16 cellular contexts compared by ENCODE assay signal in genomic region chr22:41206719-41207118, GRCh38. TPM values are rescaled to one million over a fixed set of nuclear protein-coding genes. Genes with fewer than 3 reads are reported as not detected.
DNase-seq lines count a peak whose midpoint lies in the region; ATAC-seq and TF ChIP-seq lines count a peak whose summit lies in the region.
"Had no signal": no experiment of that assay in that cellular context is flagged by ENCODE, and none has a peak within 500 bp of the region (broad histone marks: within the 10 kb centered on the region; RNA-seq: fewer than 3 reads in every experiment).

No MANE protein-coding gene starts in this region.

- peaks cover 11% of the 10 kb centered on the region for H3K36me3 Mint-ChIP-seq in T-helper 1 cell treated with Interleukin-12 subunit alpha and Interleukin-12 subunit beta and Interleukin-4 antibody, amounts not matched to agents 30 μg/mL and 1 μg/mL, for 36 hours (ENCODE audit: low read depth)
- H3K36me3 Mint-ChIP-seq in GM23338 (ENCODE audit: low read depth) = peaks cover 13% of the 10 kb centered on the region
- H3K36me3 Mint-ChIP-seq in activated T-helper 17 cell treated with anti-CD3 and anti-CD28 coated beads, Interleukin-2, amount 50 U/mL, for 72 hours (ENCODE audit: low read depth) = peaks cover 41% of the 10 kb centered on the region
- peaks cover 6% of the 10 kb centered on the region for H3K36me3 Mint-ChIP-seq in natural killer cell treated with Interleukin-12 subunit alpha and Interleukin-12 subunit beta and Interleukin-15 and Interleukin-18, amount 100 ng/mL, for 72 hours

- H3K36me3 ChIP-seq in GM23338 (ENCODE audit: insufficient read depth) (peaks cover 4% of the 10 kb centered on the region; the same call in 1 of the 2 replicates), suprapubic skin (peaks cover 19% of the 10 kb centered on the region), brain microvascular endothelial cell (replicated peaks) (peaks cover 13% of the 10 kb centered on the region)

- DNase-seq in T-helper 1 cell (no peak), GM23338 (ENCODE audit: low spot score) (no peak), retina (no peak), suprapubic skin (ENCODE audit: low spot score in 2 of 2) (no peak), brain microvascular endothelial cell (no peak)
- no peak for DNase-seq in natural killer cell treated with Interleukin-12 subunit alpha and Interleukin-12 subunit beta and Interleukin-15 and Interleukin-18, amount 100 ng/mL, for 72 hours (ENCODE audit: low spot score)
- DNase-seq: left colon, NCI-H1105 treated with DMSO at 0.1 percent for 48 hours, NCI-H226 had no signal

- H3K4me2 ChIP-seq in GM23338 = no peak overlapping the region

- H3K9me3 Mint-ChIP-seq in T-helper 1 cell treated with Interleukin-12 subunit alpha and Interleukin-12 subunit beta and Interleukin-4 antibody, amounts not matched to agents 30 μg/mL and 1 μg/mL, for 36 hours = no peaks in the 10 kb centered on the region
- no peaks in the 10 kb centered on the region for H3K9me3 Mint-ChIP-seq in GM23338
- H3K9me3 Mint-ChIP-seq in activated T-helper 17 cell treated with anti-CD3 and anti-CD28 coated beads, Interleukin-2, amount 50 U/mL, for 72 hours = no peaks in the 10 kb centered on the region
- no peaks in the 10 kb centered on the region for H3K9me3 Mint-ChIP-seq in natural killer cell treated with Interleukin-12 subunit alpha and Interleukin-12 subunit beta and Interleukin-15 and Interleukin-18, amount 100 ng/mL, for 72 hours

- no peak for TF ChIP-seq POLR2A in suprapubic skin (IDR thresholded peaks at IDR 0.05)

- 92% methylated on average over 9 of the region's 9 CpGs for WGBS in suprapubic skin

- H3K27ac ChIP-seq in GM23338 (ENCODE audit: low read depth) (no peak overlapping the region), suprapubic skin (no peak overlapping the region), brain microvascular endothelial cell (no peak overlapping the region)
- H3K27ac ChIP-seq: 22Rv1, ascending aorta, SJSA1 had no signal

- no peaks in the 10 kb centered on the region; the same call in 1 of the 2 replicates for H4K20me1 ChIP-seq in GM23338 (replicated peaks; ENCODE audit: insufficient read depth)

- peaks cover 26% of the 10 kb centered on the region for H3K4me1 Mint-ChIP-seq in T-helper 1 cell treated with Interleukin-12 subunit alpha and Interleukin-12 subunit beta and Interleukin-4 antibody, amounts not matched to agents 30 μg/mL and 1 μg/mL, for 36 hours (ENCODE audit: low read depth)
- H3K4me1 Mint-ChIP-seq in GM23338 = peaks cover 3% of the 10 kb centered on the region
- peaks cover 6% of the 10 kb centered on the region for H3K4me1 Mint-ChIP-seq in activated T-helper 17 cell treated with anti-CD3 and anti-CD28 coated beads, Interleukin-2, amount 50 U/mL, for 72 hours
- H3K4me1 Mint-ChIP-seq in natural killer cell treated with Interleukin-12 subunit alpha and Interleukin-12 subunit beta and Interleukin-15 and Interleukin-18, amount 100 ng/mL, for 72 hours (ENCODE audit: low read depth in 2 of 2) = peaks cover 16 to 17% of the 10 kb centered on the region in 2 donors

- peak overlapping the region; percentile 53 for H3K4me3 Mint-ChIP-seq in T-helper 1 cell treated with Interleukin-12 subunit alpha and Interleukin-12 subunit beta and Interleukin-4 antibody, amounts not matched to agents 30 μg/mL and 1 μg/mL, for 36 hours
- peak overlapping the region; percentile 57 for H3K4me3 Mint-ChIP-seq in GM23338
- peak overlapping the region; percentile 90 for H3K4me3 Mint-ChIP-seq in activated T-helper 17 cell treated with anti-CD3 and anti-CD28 coated beads, Interleukin-2, amount 50 U/mL, for 72 hours
- H3K4me3 Mint-ChIP-seq in natural killer cell treated with Interleukin-12 subunit alpha and Interleukin-12 subunit beta and Interleukin-15 and Interleukin-18, amount 100 ng/mL, for 72 hours = peak overlapping the region; percentile 55

- ATAC-seq in GM23338 = no peak
- no peak for ATAC-seq in activated T-helper 17 cell treated with anti-CD3 and anti-CD28 coated beads, Interleukin-2, amount 50 U/mL, for 72 hours (replicated peaks)
- no peak for ATAC-seq in natural killer cell treated with Interleukin-12 subunit alpha and Interleukin-12 subunit beta and Interleukin-15 and Interleukin-18, amount 100 ng/mL, for 72 hours
- ATAC-seq: left colon had no signal

- H3K27me3 ChIP-seq in GM23338 (ENCODE audit: insufficient read depth) (no peaks in the 10 kb centered on the region; the same call in 1 of the 2 replicates), suprapubic skin (no peaks in the 10 kb centered on the region), brain microvascular endothelial cell (replicated peaks) (no peaks in the 10 kb centered on the region)
- H3K27me3 ChIP-seq: ascending aorta, SJSA1, upper lobe of left lung had no signal

- no peak overlapping the region for H2AFZ ChIP-seq in GM23338

- H3K4me3 ChIP-seq in GM23338 = no peak overlapping the region
- H3K4me3 ChIP-seq in suprapubic skin = no peak overlapping the region
- no peak overlapping the region for H3K4me3 ChIP-seq in brain microvascular endothelial cell (ENCODE audit: low read depth, low read length)

- 0 out of 2 replicates have a peak, but pooled peaks cover 3% of the 10 kb centered on the region for H3F3A ChIP-seq in GM23338 (replicated peaks; ENCODE audit: low read depth)

- no peaks in the 10 kb centered on the region for H3K9me2 ChIP-seq in GM23338 (ENCODE audit: insufficient read depth)

- in situ Hi-C loops in brain microvascular endothelial cell (cut with HindIII; ENCODE audit: low pct_ligation_motif_present, low sequenced_read_pairs) = no loop called here

- TF ChIP-seq CTCF in GM23338 (conservative IDR thresholded peaks at IDR 0.05; ENCODE audit: low read depth in 2 of 2) (no peak), suprapubic skin (IDR thresholded peaks at IDR 0.05) (no peak), brain microvascular endothelial cell (IDR thresholded peaks at IDR 0.05; ENCODE audit: low read depth, low read length, missing control alignments) (no peak)

- H3K27ac Mint-ChIP-seq in T-helper 1 cell treated with Interleukin-12 subunit alpha and Interleukin-12 subunit beta and Interleukin-4 antibody, amounts not matched to agents 30 μg/mL and 1 μg/mL, for 36 hours = no peak overlapping the region
- no peak overlapping the region for H3K27ac Mint-ChIP-seq in GM23338
- H3K27ac Mint-ChIP-seq in activated T-helper 17 cell treated with anti-CD3 and anti-CD28 coated beads, Interleukin-2, amount 50 U/mL, for 72 hours = no peak overlapping the region
- H3K27ac Mint-ChIP-seq in natural killer cell treated with Interleukin-12 subunit alpha and Interleukin-12 subunit beta and Interleukin-15 and Interleukin-18, amount 100 ng/mL, for 72 hours = no peak overlapping the region

- H3K9me3 ChIP-seq in suprapubic skin = no peaks in the 10 kb centered on the region
- H3K9me3 ChIP-seq: ascending aorta, SJSA1, upper lobe of left lung had no signal

- peaks cover 8% of the 10 kb centered on the region for H3K27me3 Mint-ChIP-seq in T-helper 1 cell treated with Interleukin-12 subunit alpha and Interleukin-12 subunit beta and Interleukin-4 antibody, amounts not matched to agents 30 μg/mL and 1 μg/mL, for 36 hours (ENCODE audit: low read depth)
- peaks cover 16% of the 10 kb centered on the region for H3K27me3 Mint-ChIP-seq in GM23338 (ENCODE audit: insufficient read depth, low read depth, poor library complexity)
- H3K27me3 Mint-ChIP-seq in activated T-helper 17 cell treated with anti-CD3 and anti-CD28 coated beads, Interleukin-2, amount 50 U/mL, for 72 hours = no peaks in the 10 kb centered on the region
- peaks cover 3 to 11% of the 10 kb centered on the region in 2 donors for H3K27me3 Mint-ChIP-seq in natural killer cell treated with Interleukin-12 subunit alpha and Interleukin-12 subunit beta and Interleukin-15 and Interleukin-18, amount 100 ng/mL, for 72 hours

- TF ChIP-seq EP300 in suprapubic skin (IDR thresholded peaks at IDR 0.05) = no peak

- H3K4me1 ChIP-seq in GM23338 (ENCODE audit: insufficient read depth) = no peaks in the 10 kb centered on the region
- H3K4me1 ChIP-seq in suprapubic skin = peaks cover 10% of the 10 kb centered on the region

- H3K79me2 ChIP-seq in GM23338 (replicated peaks; ENCODE audit: insufficient read depth) = peaks cover 21% of the 10 kb centered on the region

TF ChIP-seq in GM23338, 12 proteins besides CTCF, POLR2A, EP300 and RAD21 (continues in another document):
- TF ChIP-seq POLR2AphosphoS5 (IDR thresholded peaks at IDR 0.05; ENCODE audit: low read depth) = no peak
- TF ChIP-seq ETS1 (IDR thresholded peaks at IDR 0.05) = no peak

RNA-seq across cellular contexts. Expression of gene L3MBTL2, which starts 1.6 kb away (rescaled TPM):
- total RNA-seq in GM23338 (2014; rRNA removed; shearing (Covaris generic)) = 23.4 and 27.1 TPM in 2 replicates
- 12.7 and 13.9 TPM in 2 replicates for polyA plus RNA-seq in GM23338 (2016; fragmentation: Nextera tagmentation; extraction: Ambion mirVana)
- 10 to 100 TPM; 23.0 to 37.3 TPM for total RNA-seq in activated T-helper 17 cell treated with anti-CD3 and anti-CD28 coated beads, Interleukin-2, amount 50 U/mL, for 72 hours
- 10 to 100 TPM; 42.6 to 71.1 TPM for total RNA-seq in natural killer cell treated with Interleukin-12 subunit alpha and Interleukin-12 subunit beta and Interleukin-15 and Interleukin-18, amount 100 ng/mL, for 72 hours
- 10 to 100 TPM; 13.2 to 36.5 (median 17.4) TPM for total RNA-seq in suprapubic skin

RNA-seq across cellular contexts. Expression of gene CHADL, which starts 34.0 kb away (rescaled TPM):
- 1.5 and 1.6 TPM in 2 replicates for total RNA-seq in GM23338 (2014; rRNA removed; shearing (Covaris generic))
- polyA plus RNA-seq in GM23338 (2016; fragmentation: Nextera tagmentation; extraction: Ambion mirVana) = 0.70 TPM in 1 of 2 replicates, not detected in the other
- under 1 TPM; 0.41 to 0.50 TPM for total RNA-seq in activated T-helper 17 cell treated with anti-CD3 and anti-CD28 coated beads, Interleukin-2, amount 50 U/mL, for 72 hours
- total RNA-seq in natural killer cell treated with Interleukin-12 subunit alpha and Interleukin-12 subunit beta and Interleukin-15 and Interleukin-18, amount 100 ng/mL, for 72 hours = under 1 TPM; 0.40 to 0.45 TPM
- 10 to 100 TPM in 3 of 4 donors, 1 to 10 TPM in 1; 9.5 to 18.8 (median 15.7) TPM for total RNA-seq in suprapubic skin
- total RNA-seq: ascending aorta, H4 had no signal
